30 cellular contexts compared by ENCODE assay signal in genomic region chr1:56824956-56825355, GRCh38. TPM values are rescaled to one million over a fixed set of nuclear protein-coding genes. Genes with fewer than 3 reads are reported as not detected.
DNase-seq lines count a peak whose midpoint lies in the region; ATAC-seq, FAIRE-seq and TF ChIP-seq lines count a peak whose summit lies in the region.
"Had no signal": no experiment of that assay in that cellular context is flagged by ENCODE, and none has a peak within 500 bp of the region (broad histone marks: within the 10 kb centered on the region; RNA-seq: fewer than 3 reads in every experiment).

No MANE protein-coding gene starts in this region.

- H3K36me3 ChIP-seq in bronchial epithelial cell (ENCODE audit: control insufficient read depth, insufficient read depth, low read length), result no peaks in the 10 kb centered on the region
- H3K36me3 ChIP-seq: BLaER1, esophagus muscularis mucosa had no signal

- no peak overlapping the region for H3K4me3 ChIP-seq in bronchial epithelial cell (ENCODE audit: low read depth, low read length)
- H3K4me3 ChIP-seq: BLaER1, body of pancreas, esophagus muscularis mucosa, SK-N-MC, skin epidermis had no signal

- POLR2A ChIA-PET in naive thymus-derived CD8-positive, alpha-beta T cell (lab: Charles Lee), result interaction anchor here (0.6 kb wide), 1 partner anchor 133 kb away, joined by 5 read pairs; no protein-coding TSS in a partner anchor

- intact Hi-C loops in activated T-helper 1 cell treated with anti-CD3 and anti-CD28 coated beads, Interleukin-12 subunit alpha, Interleukin-12 subunit beta, Interleukin-2, Interleukin-4 antibody, amounts not matched to agents 30 ng/mL and 10 ng/mL and 1 ng/mL, durations not matched to agents 14 hours and 24 hours and 36 hours (cut with micrococcal nuclease), result loop anchor here (5.0 kb wide), 1 partner anchor 1543 kb away; no protein-coding TSS in a partner anchor

- H3K36me3 Mint-ChIP-seq in naive thymus-derived CD8-positive, alpha-beta T cell, result no peaks in the 10 kb centered on the region
- H3K36me3 Mint-ChIP-seq in activated T-helper 1 cell treated with anti-CD3 and anti-CD28 coated beads, Interleukin-12 subunit alpha, Interleukin-12 subunit beta, Interleukin-2, Interleukin-4 antibody, amounts not matched to agents 30 ng/mL and 10 ng/mL and 1 ng/mL, durations not matched to agents 14 hours and 24 hours and 36 hours (ENCODE audit: low read depth), result no peaks in the 10 kb centered on the region
- H3K36me3 Mint-ChIP-seq in activated naive CD4-positive, alpha-beta T cell treated with anti-CD3 and anti-CD28 coated beads, Interleukin-2, amount 10 ng/mL, durations not matched to agents 7 days and 5 days, result no peaks in the 10 kb centered on the region
- H3K36me3 Mint-ChIP-seq: activated CD4-positive, alpha-beta memory T cell treated with anti-CD3 and anti-CD28 coated beads for 36 hours had no signal

- no peaks in the 10 kb centered on the region for H3K4me1 Mint-ChIP-seq in naive thymus-derived CD8-positive, alpha-beta T cell
- no peaks in the 10 kb centered on the region for H3K4me1 Mint-ChIP-seq in activated T-helper 1 cell treated with anti-CD3 and anti-CD28 coated beads, Interleukin-12 subunit alpha, Interleukin-12 subunit beta, Interleukin-2, Interleukin-4 antibody, amounts not matched to agents 30 ng/mL and 10 ng/mL and 1 ng/mL, durations not matched to agents 14 hours and 24 hours and 36 hours (ENCODE audit: low read depth)
- H3K4me1 Mint-ChIP-seq in activated naive CD4-positive, alpha-beta T cell treated with anti-CD3 and anti-CD28 coated beads, Interleukin-2, amount 10 ng/mL, durations not matched to agents 7 days and 5 days, result no peaks in the 10 kb centered on the region
- H3K4me1 Mint-ChIP-seq: activated T-helper 17 cell treated with anti-CD3 and anti-CD28 coated beads, Interleukin-2, amount 50 U/mL, for 72 hours had no signal

- no peaks in the 10 kb centered on the region for H3K9me3 Mint-ChIP-seq in naive thymus-derived CD8-positive, alpha-beta T cell
- H3K9me3 Mint-ChIP-seq in activated T-helper 1 cell treated with anti-CD3 and anti-CD28 coated beads, Interleukin-12 subunit alpha, Interleukin-12 subunit beta, Interleukin-2, Interleukin-4 antibody, amounts not matched to agents 30 ng/mL and 10 ng/mL and 1 ng/mL, durations not matched to agents 14 hours and 24 hours and 36 hours, result no peaks in the 10 kb centered on the region
- no peaks in the 10 kb centered on the region for H3K9me3 Mint-ChIP-seq in activated naive CD4-positive, alpha-beta T cell treated with anti-CD3 and anti-CD28 coated beads, Interleukin-2, amount 10 ng/mL, durations not matched to agents 7 days and 5 days
- H3K9me3 Mint-ChIP-seq: activated CD4-positive, alpha-beta memory T cell treated with anti-CD3 and anti-CD28 coated beads for 36 hours; activated T-helper 17 cell treated with anti-CD3 and anti-CD28 coated beads, Interleukin-2, amount 50 U/mL, for 72 hours had no signal

- H3K27ac Mint-ChIP-seq in naive thymus-derived CD8-positive, alpha-beta T cell, result no peak overlapping the region
- no peak overlapping the region for H3K27ac Mint-ChIP-seq in activated T-helper 1 cell treated with anti-CD3 and anti-CD28 coated beads, Interleukin-12 subunit alpha, Interleukin-12 subunit beta, Interleukin-2, Interleukin-4 antibody, amounts not matched to agents 30 ng/mL and 10 ng/mL and 1 ng/mL, durations not matched to agents 14 hours and 24 hours and 36 hours
- H3K27ac Mint-ChIP-seq in activated naive CD4-positive, alpha-beta T cell treated with anti-CD3 and anti-CD28 coated beads, Interleukin-2, amount 10 ng/mL, durations not matched to agents 7 days and 5 days, result no peak overlapping the region
- H3K27ac Mint-ChIP-seq: activated CD4-positive, alpha-beta memory T cell treated with anti-CD3 and anti-CD28 coated beads for 36 hours; activated T-helper 17 cell treated with anti-CD3 and anti-CD28 coated beads, Interleukin-2, amount 50 U/mL, for 72 hours had no signal

- H3K27me3 Mint-ChIP-seq in naive thymus-derived CD8-positive, alpha-beta T cell, result peaks cover 4 to 74% (median 25%) of the 10 kb centered on the region in 5 donors
- peaks cover 1% of the 10 kb centered on the region for H3K27me3 Mint-ChIP-seq in activated T-helper 1 cell treated with anti-CD3 and anti-CD28 coated beads, Interleukin-12 subunit alpha, Interleukin-12 subunit beta, Interleukin-2, Interleukin-4 antibody, amounts not matched to agents 30 ng/mL and 10 ng/mL and 1 ng/mL, durations not matched to agents 14 hours and 24 hours and 36 hours (ENCODE audit: insufficient read depth)
- H3K27me3 Mint-ChIP-seq in activated naive CD4-positive, alpha-beta T cell treated with anti-CD3 and anti-CD28 coated beads, Interleukin-2, amount 10 ng/mL, durations not matched to agents 7 days and 5 days, result no peaks in the 10 kb centered on the region

- CTCF ChIA-PET in activated naive CD4-positive, alpha-beta T cell treated with anti-CD3 and anti-CD28 coated beads, Interleukin-2, amount 10 ng/mL, durations not matched to agents 7 days and 5 days (lab: Charles Lee), result interaction anchor here (1.3 kb wide), 1 partner anchor 9 kb away, joined by 4 read pairs; no protein-coding TSS in a partner anchor

- ATAC-seq in naive thymus-derived CD8-positive, alpha-beta T cell, result no peak
- no peak for ATAC-seq in activated CD4-positive, CD25-positive, alpha-beta regulatory T cell treated with anti-CD3 and anti-CD28 coated beads, Interleukin-2, amount 50 U/mL, for 24 hours
- ATAC-seq: activated T-helper 17 cell treated with anti-CD3 and anti-CD28 coated beads, Interleukin-2, amount 50 U/mL, for 72 hours; body of pancreas; PC-3 had no signal

- no peaks in the 10 kb centered on the region for H3K27me3 ChIP-seq in bronchial epithelial cell (ENCODE audit: control insufficient read depth, insufficient read depth, low read length)
- H3K27me3 ChIP-seq: BLaER1, body of pancreas, esophagus muscularis mucosa had no signal

- FAIRE-seq in bronchial epithelial cell (lab: Jason Lieb, UNC), result no peak
- FAIRE-seq: GM18507, H54, TTC549 had no signal

- TF ChIP-seq CTCF in bronchial epithelial cell (IDR thresholded peaks at IDR 0.05; ENCODE audit: insufficient read depth, low read length, severe bottlenecking), result no peak

- H3K4me3 Mint-ChIP-seq in naive thymus-derived CD8-positive, alpha-beta T cell, result no peak overlapping the region
- no peak overlapping the region for H3K4me3 Mint-ChIP-seq in activated T-helper 1 cell treated with anti-CD3 and anti-CD28 coated beads, Interleukin-12 subunit alpha, Interleukin-12 subunit beta, Interleukin-2, Interleukin-4 antibody, amounts not matched to agents 30 ng/mL and 10 ng/mL and 1 ng/mL, durations not matched to agents 14 hours and 24 hours and 36 hours
- H3K4me3 Mint-ChIP-seq in activated naive CD4-positive, alpha-beta T cell treated with anti-CD3 and anti-CD28 coated beads, Interleukin-2, amount 10 ng/mL, durations not matched to agents 7 days and 5 days, result no peak overlapping the region
- H3K4me3 Mint-ChIP-seq: activated CD4-positive, alpha-beta memory T cell treated with anti-CD3 and anti-CD28 coated beads for 36 hours; activated T-helper 17 cell treated with anti-CD3 and anti-CD28 coated beads, Interleukin-2, amount 50 U/mL, for 72 hours had no signal

- DNase-seq in EH (ENCODE audit: low read depth) (peak; percentile 17), NCI-H2029 treated with DMSO at 0.1 percent for 48 hours (lab: John Stamatoyannopoulos, UW) (peak; percentile 100), NCI-H345 treated with DMSO at 0.1 percent for 48 hours (lab: John Stamatoyannopoulos, UW; ENCODE audit: unreplicated experiment) (peak; percentile 83), bronchial epithelial cell (ENCODE audit: low read depth) (peak; percentile 68)
- DNase-seq in naive thymus-derived CD8-positive, alpha-beta T cell, result no peak
- DNase-seq in activated T-helper 1 cell treated with anti-CD3 and anti-CD28 coated beads, Interleukin-12 subunit alpha, Interleukin-12 subunit beta, Interleukin-2, Interleukin-4 antibody, amounts not matched to agents 30 ng/mL and 10 ng/mL and 1 ng/mL, durations not matched to agents 14 hours and 24 hours and 36 hours (ENCODE audit: low spot score), result no peak
- no peak for DNase-seq in activated naive CD4-positive, alpha-beta T cell treated with anti-CD3 and anti-CD28 coated beads, Interleukin-2, amount 10 ng/mL, durations not matched to agents 7 days and 5 days
- DNase-seq: activated CD4-positive, alpha-beta memory T cell treated with anti-CD3 and anti-CD28 coated beads for 36 hours; activated naive CD4-positive, alpha-beta T cell treated with anti-CD3 and anti-CD28 coated beads, Interleukin-2, amount 50 U/mL, for 16 hours; body of pancreas; dermis blood vessel endothelial cell; DND-41; KG1; NCI-H446; PC-3; stimulated activated naive CD4-positive, alpha-beta T cell had no signal

RNA-seq across cellular contexts. Expression of gene FYB2, which starts 5.8 kb away (rescaled TPM):
- 0.13 TPM in 1 of 2 replicates, not detected in the other for total RNA-seq in bronchial epithelial cell
- not detected for total RNA-seq in naive thymus-derived CD8-positive, alpha-beta T cell
- not detected for polyA plus RNA-seq in naive thymus-derived CD8-positive, alpha-beta T cell
- not detected in 2 replicates for total RNA-seq in activated T-helper 1 cell treated with anti-CD3 and anti-CD28 coated beads, Interleukin-12 subunit alpha, Interleukin-12 subunit beta, Interleukin-2, Interleukin-4 antibody, amounts not matched to agents 30 ng/mL and 10 ng/mL and 1 ng/mL, durations not matched to agents 14 hours and 24 hours and 36 hours
- total RNA-seq: activated CD4-positive, alpha-beta memory T cell treated with anti-CD3 and anti-CD28 coated beads for 36 hours; activated T-helper 17 cell treated with anti-CD3 and anti-CD28 coated beads, Interleukin-2, amount 50 U/mL, for 72 hours; dermis blood vessel endothelial cell; esophagus muscularis mucosa; MCF 10A; myocyte; PC-3; T-helper 1 cell treated with Interleukin-12 subunit alpha and Interleukin-12 subunit beta and Interleukin-4 antibody, amounts not matched to agents 30 ng/mL and 1 ng/mL, for 36 hours had no signal
- polyA plus RNA-seq: AG04450 had no signal

RNA-seq across cellular contexts. Expression of gene C8A, which starts 29.6 kb away (rescaled TPM):
- not detected in 2 replicates for total RNA-seq in bronchial epithelial cell
- not detected for total RNA-seq in naive thymus-derived CD8-positive, alpha-beta T cell
- not detected for polyA plus RNA-seq in naive thymus-derived CD8-positive, alpha-beta T cell
- not detected in 2 replicates for total RNA-seq in activated T-helper 1 cell treated with anti-CD3 and anti-CD28 coated beads, Interleukin-12 subunit alpha, Interleukin-12 subunit beta, Interleukin-2, Interleukin-4 antibody, amounts not matched to agents 30 ng/mL and 10 ng/mL and 1 ng/mL, durations not matched to agents 14 hours and 24 hours and 36 hours
- total RNA-seq: activated CD4-positive, alpha-beta memory T cell treated with anti-CD3 and anti-CD28 coated beads for 36 hours; activated T-helper 17 cell treated with anti-CD3 and anti-CD28 coated beads, Interleukin-2, amount 50 U/mL, for 72 hours; body of pancreas; dermis blood vessel endothelial cell; esophagus muscularis mucosa; lower leg skin; MCF 10A; myocyte; PC-3; T-helper 1 cell treated with Interleukin-12 subunit alpha and Interleukin-12 subunit beta and Interleukin-4 antibody, amounts not matched to agents 30 ng/mL and 1 ng/mL, for 36 hours had no signal
- polyA plus RNA-seq: AG04450 had no signal

Comparison
In these comparisons a context has a peak if more than half of its experiments do, and no peak if none do; other contexts are left out.
1. DNase-seq: peak in EH (single experiment), NCI-H2029 treated with DMSO at 0.1 percent for 48 hours (single experiment), NCI-H345 treated with DMSO at 0.1 percent for 48 hours (single experiment) and bronchial epithelial cell (single experiment); none in naive thymus-derived CD8-positive, alpha-beta T cell (0 of 10), activated T-helper 1 cell treated with anti-CD3 and anti-CD28 coated beads, Interleukin-12 subunit alpha, Interleukin-12 subunit beta, Interleukin-2, Interleukin-4 antibody, amounts not matched to agents 30 ng/mL and 10 ng/mL and 1 ng/mL, durations not matched to agents 14 hours and 24 hours and 36 hours (single experiment) and activated naive CD4-positive, alpha-beta T cell treated with anti-CD3 and anti-CD28 coated beads, Interleukin-2, amount 10 ng/mL, durations not matched to agents 7 days and 5 days (single experiment).